Comparison of ENCODE assay signal across 16 cellular contexts in genomic region chr5:172145870-172146747, GRCh38. TPM values are rescaled to one million over a fixed set of nuclear protein-coding genes. Genes with fewer than 3 reads are reported as not detected.
DNase-seq lines count a peak whose midpoint lies in the region; ATAC-seq and TF ChIP-seq lines count a peak whose summit lies in the region.
"Had no signal": no experiment of that assay in that cellular context is flagged by ENCODE, and none has a peak within 500 bp of the region (broad histone marks: within the 10 kb centered on the region; RNA-seq: fewer than 3 reads in every experiment).

No MANE protein-coding gene starts in this region.

- TF ChIP-seq POLR2A in transverse colon (IDR thresholded peaks at IDR 0.05): no peak

- no peak overlapping the region for H3K4me3 Mint-ChIP-seq in activated naive CD4-positive, alpha-beta T cell treated with anti-CD3 and anti-CD28 coated beads for 36 hours
- no peak overlapping the region for H3K4me3 Mint-ChIP-seq in activated naive CD8-positive, alpha-beta T cell treated with anti-CD3 and anti-CD28 coated beads for 36 hours
- H3K4me3 Mint-ChIP-seq: dendritic cell treated with granulocyte-macrophage colony-stimulating factor and Interleukin-4, amounts not matched to agents 40 ng/mL and 50 ng/mL, for 4 days had no signal

- TF ChIP-seq EP300 in transverse colon (IDR thresholded peaks at IDR 0.05; ENCODE audit: low read depth): no peak

- no peak for DNase-seq in activated naive CD4-positive, alpha-beta T cell treated with anti-CD3 and anti-CD28 coated beads for 36 hours
- no peak for DNase-seq in activated naive CD4-positive, alpha-beta T cell (lab: John Stamatoyannopoulos, UW)
- DNase-seq in activated naive CD8-positive, alpha-beta T cell treated with anti-CD3 and anti-CD28 coated beads for 36 hours: no peak
- DNase-seq in mesendoderm: peak; percentile 84
- DNase-seq in transverse colon: peak; percentile 41
- no peak for DNase-seq in GOT3 (lab: John Stamatoyannopoulos, UW)
- DNase-seq in activated gamma-delta T cell (lab: John Stamatoyannopoulos, UW): no peak
- DNase-seq: activated effector memory CD4-positive, alpha-beta T cell treated with Interleukin-2 at 50 U/mL for 16 hours; NCI-H1436; NCI-H526 had no signal

- no peak overlapping the region for H3K4me2 ChIP-seq in mesendoderm (ENCODE audit: low read length)

- no peak overlapping the region for H4K8ac ChIP-seq in mesendoderm (ENCODE audit: low read depth, low read length)

- no peak overlapping the region for H2BK120ac ChIP-seq in mesendoderm (ENCODE audit: low read depth, low read length)

- CTCF ChIA-PET in activated naive CD4-positive, alpha-beta T cell treated with anti-CD3 and anti-CD28 coated beads for 36 hours (lab: Charles Lee): interaction anchor here (0.6 kb wide), 1 partner anchor 10 kb away, joined by 5 read pairs; no protein-coding TSS in a partner anchor

- intact Hi-C loops in activated naive CD4-positive, alpha-beta T cell treated with anti-CD3 and anti-CD28 coated beads for 36 hours (cut with micrococcal nuclease): no loop called here
- intact Hi-C loops in transverse colon (cut with DNase I; ENCODE audit: low total_unique reads): no loop called here

- peaks cover 2% of the 10 kb centered on the region for H3K4me1 ChIP-seq in mesendoderm (ENCODE audit: control insufficient read depth, low read depth, low read length)
- H3K4me1 ChIP-seq in transverse colon: peaks cover 0 to 46% (median 21%) of the 10 kb centered on the region in 4 donors

- no peak overlapping the region for H2AK5ac ChIP-seq in mesendoderm (ENCODE audit: low read length)

- H3K4me3 ChIP-seq in mesendoderm (ENCODE audit: low read length) (no peak overlapping the region), transverse colon (no peak overlapping the region)

- H3K36me3 ChIP-seq in mesendoderm (ENCODE audit: control insufficient read depth, insufficient read depth, low read length) (no peaks in the 10 kb centered on the region), transverse colon (no peaks in the 10 kb centered on the region)

- H3K9me3 Mint-ChIP-seq in activated naive CD4-positive, alpha-beta T cell treated with anti-CD3 and anti-CD28 coated beads for 36 hours: no peaks in the 10 kb centered on the region
- H3K9me3 Mint-ChIP-seq in activated naive CD8-positive, alpha-beta T cell treated with anti-CD3 and anti-CD28 coated beads for 36 hours: no peaks in the 10 kb centered on the region
- H3K9me3 Mint-ChIP-seq: dendritic cell treated with granulocyte-macrophage colony-stimulating factor and Interleukin-4, amounts not matched to agents 40 ng/mL and 50 ng/mL, for 4 days had no signal

- no peaks in the 10 kb centered on the region for H3K79me2 ChIP-seq in mesendoderm (ENCODE audit: control insufficient read depth, insufficient read depth, low read length)

- no peaks in the 10 kb centered on the region for H3K9me3 ChIP-seq in transverse colon

- H4K5ac ChIP-seq in mesendoderm (ENCODE audit: low read length): no peak overlapping the region

- H3K79me1 ChIP-seq in mesendoderm (ENCODE audit: low read length): no peaks in the 10 kb centered on the region

- H3K27ac ChIP-seq in mesendoderm (ENCODE audit: low read depth, low read length) (no peak overlapping the region), transverse colon (peak overlapping the region; percentile 32 to 68 (median 55))
- H3K27ac ChIP-seq: VCaP had no signal

- H3K36me3 Mint-ChIP-seq in activated naive CD4-positive, alpha-beta T cell treated with anti-CD3 and anti-CD28 coated beads for 36 hours (ENCODE audit: low read depth): peaks cover 10% of the 10 kb centered on the region
- H3K36me3 Mint-ChIP-seq in activated naive CD8-positive, alpha-beta T cell treated with anti-CD3 and anti-CD28 coated beads for 36 hours: peaks cover 18% of the 10 kb centered on the region

- no CpG with 5 or more reads among the region's 21 CpGs for WGBS in mesendoderm (ENCODE audit: extremely low coverage, insufficient coverage, low lambda C conversion rate)
- 54 to 83% methylated on average over 8 to 21 of the region's 21 CpGs for WGBS in transverse colon (ENCODE audit: low coverage in 1 of 2), 2 donors

- peaks cover 84% of the 10 kb centered on the region for H3K4me1 Mint-ChIP-seq in activated naive CD4-positive, alpha-beta T cell treated with anti-CD3 and anti-CD28 coated beads for 36 hours (ENCODE audit: low read depth)
- H3K4me1 Mint-ChIP-seq in activated naive CD8-positive, alpha-beta T cell treated with anti-CD3 and anti-CD28 coated beads for 36 hours: peaks cover 72% of the 10 kb centered on the region

- in situ Hi-C loops in transverse colon (cut with MboI; ENCODE audit: low pct_ligation_motif_present in 1 of 4, low pct_unique_long_range_greater_than_20kb in 1 of 4, low sequenced_read_pairs in 3 of 4): no loop called here

- H3K27ac Mint-ChIP-seq in activated naive CD4-positive, alpha-beta T cell treated with anti-CD3 and anti-CD28 coated beads for 36 hours: peak overlapping the region; percentile 73
- H3K27ac Mint-ChIP-seq in activated naive CD8-positive, alpha-beta T cell treated with anti-CD3 and anti-CD28 coated beads for 36 hours: peak overlapping the region; percentile 74

- no peak overlapping the region for H3K56ac ChIP-seq in mesendoderm (ENCODE audit: low read length)

- no peak overlapping the region for H3K23ac ChIP-seq in mesendoderm (ENCODE audit: low read length)

- H2BK5ac ChIP-seq in mesendoderm (ENCODE audit: low read length): no peak overlapping the region

- no peak overlapping the region for H3K4ac ChIP-seq in mesendoderm (ENCODE audit: low read depth, low read length)

- no peak overlapping the region for H2BK15ac ChIP-seq in mesendoderm (replicated peaks; ENCODE audit: low read depth)

- H3K27me3 Mint-ChIP-seq in activated naive CD4-positive, alpha-beta T cell treated with anti-CD3 and anti-CD28 coated beads for 36 hours (ENCODE audit: low read depth): no peaks in the 10 kb centered on the region
- H3K27me3 Mint-ChIP-seq in activated naive CD8-positive, alpha-beta T cell treated with anti-CD3 and anti-CD28 coated beads for 36 hours: no peaks in the 10 kb centered on the region
- H3K27me3 Mint-ChIP-seq: dendritic cell treated with granulocyte-macrophage colony-stimulating factor and Interleukin-4, amounts not matched to agents 40 ng/mL and 50 ng/mL, for 4 days had no signal

- no peaks in the 10 kb centered on the region for H3K27me3 ChIP-seq in mesendoderm (ENCODE audit: insufficient read depth, low read length, poor library complexity)
- H3K27me3 ChIP-seq in transverse colon: no peaks in the 10 kb centered on the region

- TF ChIP-seq CTCF in transverse colon (IDR thresholded peaks at IDR 0.05): no peak

- no peak for ATAC-seq in GM19467 (IDR thresholded peaks at IDR 0.05; ENCODE audit: unreplicated experiment)

- no peak overlapping the region for H3K18ac ChIP-seq in mesendoderm (ENCODE audit: low read length)

- no peak overlapping the region for H3K9ac ChIP-seq in mesendoderm (ENCODE audit: low read length)

RNA-seq across cellular contexts. Expression of gene STK10, which starts 41.9 kb away (rescaled TPM):
- total RNA-seq in activated naive CD4-positive, alpha-beta T cell treated with anti-CD3 and anti-CD28 coated beads for 36 hours: 10 to 100 TPM; 44.7 to 55.1 TPM
- 10 to 100 TPM; 83.7 to 93.2 TPM for total RNA-seq in activated naive CD8-positive, alpha-beta T cell treated with anti-CD3 and anti-CD28 coated beads for 36 hours
- 6.8 TPM for polyA plus RNA-seq in mesendoderm (2013, experiment 1 of 2)
- polyA plus RNA-seq in mesendoderm (2013, experiment 2 of 2): 7.2 TPM
- total RNA-seq in transverse colon: 100 to 1,000 TPM in 1 of 4 donors, 10 to 100 TPM in 3; 21.2 to 207 (median 49.3) TPM

RNA-seq across cellular contexts. Expression of gene EFCAB9, which starts 47.9 kb away (rescaled TPM):
- total RNA-seq in activated naive CD4-positive, alpha-beta T cell treated with anti-CD3 and anti-CD28 coated beads for 36 hours: not detected
- total RNA-seq in activated naive CD8-positive, alpha-beta T cell treated with anti-CD3 and anti-CD28 coated beads for 36 hours: not detected
- not detected for polyA plus RNA-seq in mesendoderm (2013, experiment 1 of 2)
- not detected for polyA plus RNA-seq in mesendoderm (2013, experiment 2 of 2)
- total RNA-seq in transverse colon: not detected
- total RNA-seq: HepG2, urinary bladder had no signal
- polyA plus RNA-seq: HepG2, neural cell, urinary bladder had no signal

Comparison
In these comparisons a context has a peak if more than half of its experiments do, and no peak if none do; other contexts are left out.
1. DNase-seq: peak in mesendoderm (single experiment) and transverse colon (single experiment); none in activated naive CD4-positive, alpha-beta T cell treated with anti-CD3 and anti-CD28 coated beads for 36 hours (single experiment), activated naive CD4-positive, alpha-beta T cell (0 of 4), activated naive CD8-positive, alpha-beta T cell treated with anti-CD3 and anti-CD28 coated beads for 36 hours (single experiment), GOT3 (single experiment) and activated gamma-delta T cell (single experiment).